In the genomic region with DNA sequence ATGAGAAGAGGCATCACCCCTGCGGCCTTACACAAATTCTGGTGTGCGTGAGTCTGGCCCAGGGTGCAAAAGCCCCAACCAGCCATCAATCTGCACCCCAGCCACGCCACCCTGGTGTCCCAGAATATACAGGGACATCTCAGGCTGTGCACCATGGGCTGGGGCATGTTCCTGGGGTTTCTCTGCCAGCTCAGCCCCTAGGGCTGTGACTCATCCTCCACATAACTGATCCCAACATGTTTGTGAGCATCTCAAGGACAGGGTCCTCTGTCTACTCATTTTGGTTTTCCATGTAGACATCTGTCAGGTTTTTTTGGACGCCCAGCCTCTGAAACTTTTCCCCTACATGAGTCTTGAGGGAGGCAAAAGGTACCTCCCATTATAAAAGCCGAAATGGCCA, we compare ENCODE assay signal across 17 cellular contexts. TPM values are rescaled to one million over a fixed set of nuclear protein-coding genes. Genes with fewer than 3 reads are reported as not detected.
A peak's percentile ranks its signal among the peaks of the same experiment; 100 is the strongest.
DNase-seq lines count a peak whose midpoint lies in the region; ATAC-seq, FAIRE-seq and TF ChIP-seq lines count a peak whose summit lies in the region.
"Had no signal": no experiment of that assay in that cellular context is flagged by ENCODE, and none has a peak within 500 bp of the region (broad histone marks: within the 10 kb centered on the region; RNA-seq: fewer than 3 reads in every experiment).

No MANE protein-coding gene starts in this region.

- no peak for ATAC-seq in CD4-positive, CD25-positive, alpha-beta regulatory T cell (ENCODE audit: low read depth in 2 of 2)
- ATAC-seq in HCT116 (0 out of 2 replicates have a peak, but pooled peaks have one; percentile 44), omental fat pad (ENCODE audit: low FRiP score) (no peak)

- peak overlapping the region; percentile 50 for H3K27ac ChIP-seq in CD4-positive, CD25-positive, alpha-beta regulatory T cell (ENCODE audit: insufficient read depth, low read length, poor library complexity, severe bottlenecking)
- no peak overlapping the region for H3K27ac ChIP-seq in HCT116 (ENCODE audit: low read depth, low read length)
- H3K27ac ChIP-seq: C4-2B, esophagus squamous epithelium, suprapubic skin had no signal

- no peak overlapping the region for H2AFZ ChIP-seq in HCT116 (ENCODE audit: low read depth, low read length, poor library complexity, severe bottlenecking)

- H3K79me2 ChIP-seq in HCT116 (ENCODE audit: insufficient read depth, low read length): no peaks in the 10 kb centered on the region

- H4K20me1 ChIP-seq in HCT116 (ENCODE audit: insufficient read depth): no peaks in the 10 kb centered on the region

- no peaks in the 10 kb centered on the region for H3K27me3 ChIP-seq in CD4-positive, CD25-positive, alpha-beta regulatory T cell (ENCODE audit: control insufficient read depth, insufficient read depth, low read length)
- H3K27me3 ChIP-seq in HCT116 (ENCODE audit: insufficient read depth, low read length) (no peaks in the 10 kb centered on the region), bronchial epithelial cell (ENCODE audit: control insufficient read depth, insufficient read depth, low read length) (no peaks in the 10 kb centered on the region)

- H3K4me1 Mint-ChIP-seq in CD4-positive, CD25-positive, alpha-beta regulatory T cell: peaks cover 32 to 86% (median 60%) of the 10 kb centered on the region in 4 donors

- BruUV-seq in HCT116 (replicated peaks; lab: Mats Ljungman, UMichigan): no TSS peak

- H3K27me3 Mint-ChIP-seq in CD4-positive, CD25-positive, alpha-beta regulatory T cell: no peaks in the 10 kb centered on the region
- H3K27me3 Mint-ChIP-seq: activated CD4-positive, alpha-beta memory T cell treated with anti-CD3 and anti-CD28 coated beads for 36 hours had no signal

- peaks cover 0 to 3% (median 0%) of the 10 kb centered on the region in 7 donors for H3K9me3 Mint-ChIP-seq in CD4-positive, CD25-positive, alpha-beta regulatory T cell
- H3K9me3 Mint-ChIP-seq: activated naive CD4-positive, alpha-beta T cell treated with anti-CD3 and anti-CD28 coated beads for 36 hours had no signal

- no peak overlapping the region for H3K9ac ChIP-seq in HCT116 (ENCODE audit: low read length)

- peak overlapping the region; percentile 13 for H3K4me3 ChIP-seq in CD4-positive, CD25-positive, alpha-beta regulatory T cell (ENCODE audit: low read depth, low read length)
- no peak overlapping the region for H3K4me3 ChIP-seq in HCT116 (replicated peaks in 1 of 2; ENCODE audit: low read depth in 1 of 2, low read length in 2 of 2)
- H3K4me3 ChIP-seq in bronchial epithelial cell (ENCODE audit: low read depth, low read length): no peak overlapping the region
- H3K4me3 ChIP-seq: esophagus squamous epithelium, lung, suprapubic skin had no signal

- CTCF ChIA-PET in HCT116 (lab: Charles Lee): no interaction called here

- peak overlapping the region in 3 of 4 donors; percentile 63 to 78 (median 76) for H3K4me3 Mint-ChIP-seq in CD4-positive, CD25-positive, alpha-beta regulatory T cell
- H3K4me3 Mint-ChIP-seq: activated CD4-positive, alpha-beta memory T cell treated with anti-CD3 and anti-CD28 coated beads for 36 hours; activated naive CD4-positive, alpha-beta T cell treated with anti-CD3 and anti-CD28 coated beads for 36 hours had no signal

- no peaks in the 10 kb centered on the region for H3K9me2 ChIP-seq in HCT116 (ENCODE audit: insufficient read depth)

- intact Hi-C loops in HCT116 (cut with micrococcal nuclease): no loop called here

- H3K4me2 ChIP-seq in HCT116 (ENCODE audit: low read length): no peak overlapping the region

- DNase-seq in CD4-positive, CD25-positive, alpha-beta regulatory T cell: no peak
- no peak for DNase-seq in HCT116 (ENCODE audit: low read depth, low spot score)
- peak; percentile 88 for DNase-seq in bronchial epithelial cell (ENCODE audit: low read depth)
- no peak for DNase-seq in D341Med (ENCODE audit: low spot score)
- DNase-seq in activated gamma-delta T cell treated with Interleukin-2 at 50 U/mL for 16 hours: no peak
- no peak for DNase-seq in omental fat pad (ENCODE audit: low spot score)
- DNase-seq: activated CD4-positive, alpha-beta memory T cell treated with anti-CD3 and anti-CD28 coated beads for 36 hours; activated naive CD4-positive, alpha-beta T cell treated with anti-CD3 and anti-CD28 coated beads for 36 hours; esophagus squamous epithelium; NCI-H1105 treated with DMSO at 0.1 percent for 48 hours; NCI-H226 had no signal

- H3K27ac Mint-ChIP-seq in CD4-positive, CD25-positive, alpha-beta regulatory T cell: peak overlapping the region; percentile 92 to 96 (median 95)

- no peak for TF ChIP-seq POLR2A in HCT116 (IDR thresholded peaks at IDR 0.05; ENCODE audit: borderline replicate concordance, extremely low read depth, insufficient read depth, insufficient read length)

- TF ChIP-seq CTCF in HCT116 (IDR thresholded peaks at IDR 0.05 in 2 of 3, conservative IDR thresholded peaks at IDR 0.05 in 1 of 3; ENCODE audit: borderline replicate concordance in 1 of 3, insufficient read depth in 1 of 3, low read depth in 2 of 3, low read length in 2 of 3): no peak
- no peak for TF ChIP-seq CTCF in bronchial epithelial cell (IDR thresholded peaks at IDR 0.05; ENCODE audit: insufficient read depth, low read length, severe bottlenecking)
- TF ChIP-seq CTCF in omental fat pad (IDR thresholded peaks at IDR 0.05): no peak

- RAD21 ChIA-PET in HCT116 (lab: Charles Lee; ENCODE audit: low non-redundant PET in 1 of 2, low total read pairs in 2 of 2, uncharacterized antibody in 2 of 2, unreplicated experiment in 2 of 2): no interaction called here

- H3K36me3 Mint-ChIP-seq in CD4-positive, CD25-positive, alpha-beta regulatory T cell: peaks cover 5% of the 10 kb centered on the region
- H3K36me3 Mint-ChIP-seq: activated CD4-positive, alpha-beta memory T cell treated with anti-CD3 and anti-CD28 coated beads for 36 hours had no signal

- POLR2A ChIA-PET in HCT116 (lab: Charles Lee): no interaction called here

- H3K9me3 ChIP-seq in CD4-positive, CD25-positive, alpha-beta regulatory T cell (ENCODE audit: control insufficient read depth in 2 of 2, low read length in 2 of 2): no peaks in the 10 kb centered on the region
- peaks cover 0 to 7% of the 10 kb centered on the region in 2 experiments; a peak in 1 of 4 replicates for H3K9me3 ChIP-seq in HCT116 (ENCODE audit: control insufficient read depth in 1 of 2, insufficient read depth in 1 of 2, low read depth in 1 of 2, low read length in 2 of 2)
- H3K9me3 ChIP-seq: esophagus squamous epithelium, suprapubic skin had no signal

- TF ChIP-seq RAD21 in HCT116 (IDR thresholded peaks at IDR 0.05; ENCODE audit: low read depth): no peak

- peaks cover 72% of the 10 kb centered on the region for H3K4me1 ChIP-seq in CD4-positive, CD25-positive, alpha-beta regulatory T cell (ENCODE audit: control insufficient read depth, insufficient read depth, low read length, poor library complexity, severe bottlenecking)
- H3K4me1 ChIP-seq in HCT116 (ENCODE audit: control insufficient read depth in 1 of 2, insufficient read depth in 2 of 2, low read length in 2 of 2): peaks cover 3 to 6% of the 10 kb centered on the region in 2 experiments; a peak in 2 of 4 replicates

- no peaks in the 10 kb centered on the region for H3K36me3 ChIP-seq in CD4-positive, CD25-positive, alpha-beta regulatory T cell (ENCODE audit: control insufficient read depth, insufficient read depth, low read length)
- H3K36me3 ChIP-seq in HCT116 (ENCODE audit: control insufficient read depth in 1 of 2, insufficient read depth in 2 of 2, low read length in 2 of 2) (no peaks in the 10 kb centered on the region), bronchial epithelial cell (ENCODE audit: control insufficient read depth, insufficient read depth, low read length) (no peaks in the 10 kb centered on the region)
- H3K36me3 ChIP-seq: esophagus squamous epithelium, suprapubic skin had no signal

- no peak for FAIRE-seq in bronchial epithelial cell (lab: Jason Lieb, UNC)

TF ChIP-seq in HCT116, 20 proteins besides CTCF, POLR2A, EP300 and RAD21 (continues in another document):
- TF ChIP-seq ATF3 (IDR thresholded peaks at IDR 0.05) (no peak), ELF1 (IDR thresholded peaks at IDR 0.05; ENCODE audit: borderline replicate concordance, low read depth) (no peak), ZNF274 (IDR thresholded peaks at IDR 0.05; ENCODE audit: low read depth, low read length) (no peak), EGR1 (IDR thresholded peaks at IDR 0.05; ENCODE audit: low read depth) (no peak), SP1 (IDR thresholded peaks at IDR 0.05; ENCODE audit: low read depth) (no peak), CEBPB (IDR thresholded peaks at IDR 0.05; ENCODE audit: low read depth) (no peak)
- TF ChIP-seq, protein P1, sequence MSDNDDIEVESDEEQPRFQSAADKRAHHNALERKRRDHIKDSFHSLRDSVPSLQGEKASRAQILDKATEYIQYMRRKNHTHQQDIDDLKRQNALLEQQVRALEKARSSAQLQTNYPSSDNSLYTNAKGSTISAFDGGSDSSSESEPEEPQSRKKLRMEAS (IDR thresholded peaks at IDR 0.05): no peak

RNA-seq across cellular contexts. Expression of gene ZNF683, which starts 0.5 kb away (rescaled TPM):
- not detected for total RNA-seq in CD4-positive, CD25-positive, alpha-beta regulatory T cell
- under 1 TPM in 2 of 4 donors, not detected in 2; 0.25 to 0.55 TPM for polyA plus RNA-seq in CD4-positive, CD25-positive, alpha-beta regulatory T cell
- total RNA-seq in HCT116 (2021; ENCODE audit: unreplicated experiment) (not detected), bronchial epithelial cell (not detected in 2 replicates), omental fat pad (not detected)
- polyA plus RNA-seq in HCT116 (2012): not detected in 2 replicates
- total RNA-seq: activated CD4-positive, alpha-beta memory T cell treated with anti-CD3 and anti-CD28 coated beads for 36 hours; activated naive CD4-positive, alpha-beta T cell treated with anti-CD3 and anti-CD28 coated beads for 36 hours; OCI-LY7; skeletal muscle tissue; suprapubic skin had no signal

RNA-seq across cellular contexts. Expression of gene CRYBG2, which starts 18.1 kb away (rescaled TPM):
- total RNA-seq in CD4-positive, CD25-positive, alpha-beta regulatory T cell: 2.3 TPM
- polyA plus RNA-seq in CD4-positive, CD25-positive, alpha-beta regulatory T cell: 1 to 10 TPM in 3 of 4 donors, not detected in 1; 1.0 to 2.0 (median 1.3) TPM
- total RNA-seq in HCT116 (2021; ENCODE audit: unreplicated experiment) (10.5 TPM), bronchial epithelial cell (19.5 and 67.7 TPM in 2 replicates), omental fat pad (not detected)
- 11.8 and 13.8 TPM in 2 replicates for polyA plus RNA-seq in HCT116 (2012)
- total RNA-seq: skeletal muscle tissue had no signal

RNA-seq across cellular contexts. Expression of gene LIN28A, which starts 38.6 kb away (rescaled TPM):
- not detected for total RNA-seq in CD4-positive, CD25-positive, alpha-beta regulatory T cell
- not detected for polyA plus RNA-seq in CD4-positive, CD25-positive, alpha-beta regulatory T cell
- total RNA-seq in HCT116 (2021; ENCODE audit: unreplicated experiment) (1.4 TPM), bronchial epithelial cell (not detected in 2 replicates), omental fat pad (not detected)
- 0.21 and 0.33 TPM in 2 replicates for polyA plus RNA-seq in HCT116 (2012)
- total RNA-seq: activated CD4-positive, alpha-beta memory T cell treated with anti-CD3 and anti-CD28 coated beads for 36 hours; activated naive CD4-positive, alpha-beta T cell treated with anti-CD3 and anti-CD28 coated beads for 36 hours; esophagus squamous epithelium; OCI-LY7; skeletal muscle tissue; suprapubic skin; T-helper 2 cell treated with Interferon-gamma antibody and Interleukin-4, amounts not matched to agents 100 ng/mL and 5 ng/mL, for 36 hours had no signal
- polyA plus RNA-seq: lung had no signal

RNA-seq across cellular contexts. Expression of gene CD52, which starts 54.3 kb away (rescaled TPM):
- 1,528 TPM for total RNA-seq in CD4-positive, CD25-positive, alpha-beta regulatory T cell
- polyA plus RNA-seq in CD4-positive, CD25-positive, alpha-beta regulatory T cell: over 10,000 TPM in 2 of 4 donors, 1,000 to 10,000 TPM in 2; 9,467 to 12,173 (median 10,919) TPM
- total RNA-seq in HCT116 (2021; ENCODE audit: unreplicated experiment) (2.0 TPM), bronchial epithelial cell (not detected in 2 replicates), omental fat pad (100 to 1,000 TPM in 1 of 4 donors, 10 to 100 TPM in 1, 1 to 10 TPM in 1, not detected in 1; 4.3 to 227 (median 13.2) TPM)
- 0.62 and 0.95 TPM in 2 replicates for polyA plus RNA-seq in HCT116 (2012)
- total RNA-seq: skeletal muscle tissue had no signal
